ENCODE assay signal across 9 cellular contexts in the genomic region with DNA sequence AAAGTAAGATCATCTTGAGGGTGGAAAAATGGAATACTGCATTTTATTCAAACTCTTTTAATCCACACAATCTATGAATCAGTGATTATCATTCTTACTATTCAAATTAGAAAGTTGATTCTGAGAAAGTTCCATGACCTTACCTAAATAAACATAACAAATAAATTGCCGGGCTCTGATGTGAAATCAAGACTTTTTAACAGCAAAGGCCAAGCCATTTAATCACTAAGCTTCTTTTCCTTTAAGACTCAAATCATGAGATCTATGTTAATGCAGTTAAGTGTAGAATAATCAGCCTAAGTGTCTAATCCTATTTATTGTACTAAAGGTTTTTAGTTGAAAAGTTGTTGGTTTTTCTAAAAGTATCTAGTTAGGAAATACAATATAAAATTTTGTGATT.
"Had no signal": no experiment of that assay in that cellular context is flagged by ENCODE, and none has a peak within 500 bp of the region (broad histone marks: within the 10 kb centered on the region; RNA-seq: fewer than 3 reads in every experiment).

No MANE protein-coding gene starts in this region.

- H3K27ac ChIP-seq: GM23248, HL-60 had no signal

- ATAC-seq: HCT116, HepG2 had no signal

- DNase-seq: GM23248, GOT3, H7, HFFc6, KBM-7 had no signal

- H3K36me3 ChIP-seq: HAP-1 had no signal

- H3K4me3 ChIP-seq: GM23248, HAP-1 had no signal

- H3K9me3 ChIP-seq: HAP-1 had no signal
